8 cellular contexts compared by ENCODE assay signal in the genomic region with DNA sequence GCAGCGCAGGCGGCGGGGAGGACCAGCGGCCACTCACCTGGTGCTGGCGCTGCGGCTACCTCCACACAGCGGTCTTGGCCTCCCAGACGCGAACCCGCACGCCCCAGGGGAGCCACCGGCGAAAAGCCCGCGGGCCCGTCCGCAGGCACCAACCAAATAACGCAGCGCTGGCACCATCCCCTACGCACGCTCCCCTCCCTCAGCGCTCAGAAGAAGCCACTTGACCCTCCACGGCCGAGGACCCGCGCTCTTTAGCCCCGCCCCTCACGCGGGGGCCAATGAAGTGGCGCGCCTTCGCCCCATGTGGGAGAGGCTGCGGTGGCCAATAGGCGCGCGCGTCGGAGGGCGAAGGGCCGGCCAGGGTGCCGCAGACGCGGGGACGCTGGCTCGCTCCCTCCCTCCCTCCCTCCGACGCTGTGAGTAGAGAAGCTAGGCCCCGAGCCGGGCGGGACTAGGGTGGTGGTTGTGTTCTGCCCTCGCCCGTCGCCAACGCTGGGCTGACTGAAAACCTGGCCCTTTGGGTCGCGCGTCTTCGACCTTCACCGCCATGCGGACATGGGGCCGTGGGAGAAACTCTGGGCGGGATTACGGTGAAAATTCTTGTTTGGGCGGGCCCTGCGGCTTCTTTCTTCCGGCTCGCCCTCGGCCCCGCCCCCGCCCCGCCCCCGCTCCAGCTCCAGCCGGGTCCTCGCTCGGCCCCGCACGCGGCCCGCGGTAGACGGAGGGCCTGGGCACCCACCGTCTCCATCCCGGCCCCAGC.
DNase-seq lines count a peak whose midpoint lies in the region; ATAC-seq lines count a peak whose summit lies in the region.

A gene with protein sequence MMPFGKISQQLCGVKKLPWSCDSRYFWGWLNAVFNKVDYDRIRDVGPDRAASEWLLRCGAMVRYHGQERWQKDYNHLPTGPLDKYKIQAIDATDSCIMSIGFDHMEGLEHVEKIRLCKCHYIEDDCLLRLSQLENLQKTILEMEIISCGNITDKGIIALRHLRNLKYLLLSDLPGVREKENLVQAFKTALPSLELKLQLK (plus strand): TSS at position 351 of the 760 bp plus-strand sequence. CDS start 9,164 bp downstream, outside the sequence.
L2HGDH (minus strand) TSS at position 256 of the 760 bp plus-strand sequence; CDS start at position 177, 79 bp downstream.

- peak within 1 kb of the TSS; percentile 95 to 97 for H3K4me3 ChIP-seq in mucosa of rectum (ENCODE audit: low read length in 2 of 2)

- peaks cover 17% of the 10 kb centered on the region in 2 donors for H3K4me1 ChIP-seq in mucosa of rectum (ENCODE audit: control insufficient read depth in 2 of 2, insufficient read depth in 2 of 2, low read length in 2 of 2)

- no peaks in the 10 kb centered on the region for H3K36me3 ChIP-seq in mucosa of rectum (ENCODE audit: control insufficient read depth in 2 of 2, insufficient read depth in 2 of 2, low read length in 2 of 2)

- H3K9ac ChIP-seq in mucosa of rectum (ENCODE audit: low read depth in 1 of 2, low read length in 2 of 2), result peak within 1 kb of the TSS; percentile 86 to 92

- H3K27ac ChIP-seq in epithelial cell of prostate (peak within 1 kb of the TSS; percentile 83), mucosa of rectum (ENCODE audit: low read depth in 2 of 2, low read length in 2 of 2) (peak within 1 kb of the TSS; percentile 94 to 97)

- peak; percentile 91 for DNase-seq in DMS 273 treated with DMSO at 0.1 percent for 48 hours (lab: John Stamatoyannopoulos, UW)
- peak; percentile 87 for DNase-seq in HuH-7.5 (ENCODE audit: low spot score)
- peak; percentile 95 for DNase-seq in OCI-M1 (lab: John Stamatoyannopoulos, UW)
- DNase-seq in activated T-cell treated with anti-CD3 and anti-CD28 coated beads for 24 hours (ENCODE audit: low read depth), result peak; percentile 81
- peak; percentile 37 for DNase-seq in epithelial cell of prostate (ENCODE audit: low read depth, low spot score)
- DNase-seq in stimulated activated CD8-positive, alpha-beta memory T cell treated with anti-CD3 and anti-CD28 coated beads, Interleukin-4, amount 100 ng/mL, for 48 hours, result peak; percentile 92

- H3K9me3 ChIP-seq in mucosa of rectum (ENCODE audit: control insufficient read depth in 2 of 2, low read length in 2 of 2), result no peaks in the 10 kb centered on the region

- no peaks in the 10 kb centered on the region for H3K27me3 ChIP-seq in mucosa of rectum (ENCODE audit: control insufficient read depth in 2 of 2, insufficient read depth in 2 of 2, low read length in 2 of 2)

- ATAC-seq in GM21528 (IDR thresholded peaks at IDR 0.05; ENCODE audit: low FRiP score, unreplicated experiment), result peak; percentile 95

Comparison
In these comparisons a context has a peak if more than half of its experiments do, and no peak if none do; other contexts are left out.
1. Peak in every context shown above with its lines: DNase-seq, ATAC-seq, H3K4me3 ChIP-seq and H3K27ac ChIP-seq.
2. DNase-seq: peak in every context shown above with its lines; median percentile 95 in OCI-M1; 92 in stimulated activated CD8-positive, alpha-beta memory T cell treated with anti-CD3 and anti-CD28 coated beads, Interleukin-4, amount 100 ng/mL, for 48 hours; 91 in DMS 273 treated with DMSO at 0.1 percent for 48 hours; 87 in HuH-7.5; 81 in activated T-cell treated with anti-CD3 and anti-CD28 coated beads for 24 hours; 37 in epithelial cell of prostate.